Comparison of ENCODE assay signal across 8 cellular contexts in genomic region chr2:3873899-3874298, GRCh38.
"Had no signal": no experiment of that assay in that cellular context is flagged by ENCODE, and none has a peak within 500 bp of the region (broad histone marks: within the 10 kb centered on the region; RNA-seq: fewer than 3 reads in every experiment).

No MANE protein-coding gene starts in this region.

- DNase-seq: H9, HFFc6, KG1 had no signal

- FAIRE-seq: H1, H54 had no signal

- ATAC-seq: GM23338, HCT116 had no signal

- H3K4me3 ChIP-seq: GM23338 had no signal

- H3K27ac ChIP-seq: HL-60 had no signal

- H2AFZ ChIP-seq: GM23338 had no signal

- H3K4me2 ChIP-seq: GM23338 had no signal
